In the genomic region with DNA sequence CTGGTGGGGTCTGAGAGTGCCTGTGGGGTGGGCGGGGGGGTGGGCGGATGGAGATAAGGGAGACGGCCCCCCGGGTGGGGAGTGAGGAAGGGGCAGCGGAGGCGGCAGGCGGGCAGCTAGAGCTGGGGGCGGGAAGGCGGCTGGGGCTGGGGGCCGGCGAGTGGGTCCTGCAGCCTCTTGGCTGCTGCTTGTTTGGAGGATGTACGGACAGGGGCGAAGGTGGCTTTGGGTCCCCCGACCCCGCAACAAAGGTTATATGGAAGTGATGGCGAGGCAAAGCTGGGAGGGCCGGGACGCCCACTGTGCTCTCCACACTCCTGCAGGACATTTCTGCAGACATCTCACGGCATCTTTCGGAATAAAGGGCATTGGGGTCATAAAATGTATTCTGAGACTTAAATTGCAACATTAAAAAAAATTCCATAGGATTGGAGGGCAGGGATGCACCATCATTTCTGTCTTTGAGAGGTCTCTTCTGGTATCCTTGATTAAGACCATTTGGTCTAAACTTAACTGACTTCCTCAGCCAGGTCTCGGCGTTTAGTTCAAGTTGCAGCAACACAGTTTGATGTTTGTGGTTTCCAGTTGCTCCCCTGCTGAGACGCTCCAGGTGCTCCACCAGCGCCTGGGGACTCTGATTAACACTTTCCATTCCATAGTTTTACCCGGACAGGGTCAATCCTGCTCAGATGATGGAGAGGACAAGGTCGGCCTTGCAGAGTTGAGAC, we compare ENCODE assay signal across 8 cellular contexts.
DNase-seq lines count a peak whose midpoint lies in the region; ATAC-seq and TF ChIP-seq lines count a peak whose summit lies in the region.

No MANE protein-coding gene starts in this region.

- no peak for TF ChIP-seq CTCF in ovary (IDR thresholded peaks at IDR 0.05)

- intact Hi-C loops in ovary (cut with DNase I): loop anchor here in 3 of 4 donors (5.0 to 10.0 kb wide), 8 partner anchors 65 to 428 kb away; a partner anchor contains a TSS

- peaks cover 11% of the 10 kb centered on the region for H3K4me1 ChIP-seq in ovary (ENCODE audit: insufficient read depth)

- no peaks in the 10 kb centered on the region for H3K27me3 ChIP-seq in ovary

- peak overlapping the region; percentile 60 to 80 for H3K27ac ChIP-seq in ovary

- peaks cover 40% of the 10 kb centered on the region for H3K4me1 Mint-ChIP-seq in activated T-cell treated with anti-CD3 and anti-CD28 coated beads, Interleukin-2, amount 50 U/mL, for 24 hours (ENCODE audit: low read depth)

- peak overlapping the region; percentile 83 for H3K27ac Mint-ChIP-seq in activated T-cell treated with anti-CD3 and anti-CD28 coated beads, Interleukin-2, amount 50 U/mL, for 24 hours

- DNase-seq in NOMO-1 treated with DMSO at 0.1 percent for 48 hours (lab: John Stamatoyannopoulos, UW; ENCODE audit: unreplicated experiment): peak; percentile 56
- DNase-seq in NOMO-1 treated with dmso at 0.1 percent for 144 hours (lab: John Stamatoyannopoulos, UW; ENCODE audit: unreplicated experiment): no peak
- DNase-seq in NCI-H1417 treated with DMSO at 0.1 percent for 48 hours (lab: John Stamatoyannopoulos, UW): peak; percentile 56
- DNase-seq in activated T-cell treated with anti-CD3 and anti-CD28 coated beads, Interleukin-2, amount 50 U/mL, for 24 hours: peak; percentile 50
- DNase-seq in globus pallidus (ENCODE audit: low spot score): peak; percentile 57
- peak; percentile 24 to 66 (median 60) for DNase-seq in ovary

- peak overlapping the region; percentile 75 for H3K4me3 Mint-ChIP-seq in activated T-cell treated with anti-CD3 and anti-CD28 coated beads, Interleukin-2, amount 50 U/mL, for 24 hours

- ATAC-seq in HG02840 (IDR thresholded peaks at IDR 0.05; ENCODE audit: low FRiP score, unreplicated experiment) (no peak), GM19324 (IDR thresholded peaks at IDR 0.05; ENCODE audit: low FRiP score, unreplicated experiment) (no peak)

- H3K9me3 Mint-ChIP-seq in activated T-cell treated with anti-CD3 and anti-CD28 coated beads, Interleukin-2, amount 50 U/mL, for 24 hours: no peaks in the 10 kb centered on the region

- peak overlapping the region; percentile 53 for H3K4me3 ChIP-seq in ovary

- TF ChIP-seq EP300 in ovary (IDR thresholded peaks at IDR 0.05): no peak

- H3K36me3 ChIP-seq in ovary: no peaks in the 10 kb centered on the region

- TF ChIP-seq POLR2A in ovary (IDR thresholded peaks at IDR 0.05): no peak

- no peaks in the 10 kb centered on the region for H3K27me3 Mint-ChIP-seq in activated T-cell treated with anti-CD3 and anti-CD28 coated beads, Interleukin-2, amount 50 U/mL, for 24 hours

- H3K36me3 Mint-ChIP-seq in activated T-cell treated with anti-CD3 and anti-CD28 coated beads, Interleukin-2, amount 50 U/mL, for 24 hours (ENCODE audit: low read depth): peaks cover 3% of the 10 kb centered on the region

- WGBS in ovary, 3 donors: 3 to 7% (median 7%) methylated on average over 26 of the region's 26 CpGs

- no peaks in the 10 kb centered on the region for H3K9me3 ChIP-seq in ovary
